20 cellular contexts compared by ENCODE assay signal in the genomic region with DNA sequence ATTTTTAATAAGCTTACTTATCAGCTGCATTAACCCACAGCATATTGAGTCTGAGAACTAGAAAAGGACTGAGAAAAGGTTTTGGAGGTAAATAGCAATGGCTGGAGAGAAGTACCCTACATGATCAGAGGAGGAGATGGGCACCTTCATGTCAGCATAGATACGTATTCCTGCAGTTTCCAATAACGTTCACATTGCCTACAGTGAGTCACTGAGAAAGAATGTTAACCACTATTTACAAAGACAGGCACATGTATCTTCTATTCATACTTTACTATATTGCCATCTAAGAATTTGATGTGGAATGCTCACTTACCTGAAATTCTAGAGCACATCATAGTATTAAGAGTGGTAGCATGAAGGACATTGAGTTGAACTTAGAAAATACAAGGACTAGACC.
DNase-seq lines count a peak whose midpoint lies in the region; ATAC-seq, FAIRE-seq and TF ChIP-seq lines count a peak whose summit lies in the region.
"Had no signal": no experiment of that assay in that cellular context is flagged by ENCODE, and none has a peak within 500 bp of the region (broad histone marks: within the 10 kb centered on the region; RNA-seq: fewer than 3 reads in every experiment).

No MANE protein-coding gene starts in this region.

- no peaks in the 10 kb centered on the region for H3K79me1 ChIP-seq in neuronal stem cell (ENCODE audit: low read depth, low read length)

- H3K23ac ChIP-seq in neuronal stem cell (ENCODE audit: low read depth, low read length, poor library complexity) = no peak overlapping the region

- no peak overlapping the region for H3K4me2 ChIP-seq in neuronal stem cell (ENCODE audit: insufficient read depth, low read length, poor library complexity, severe bottlenecking)
- H3K4me2 ChIP-seq: BLaER1 treated with 17β-estradiol and CSF1 and Interleukin-3, amounts not matched to agents 10 nM and 100 nM; KMS-11 had no signal

- no peak overlapping the region for H3K9ac ChIP-seq in neuronal stem cell (ENCODE audit: low read depth, low read length, poor library complexity)
- H3K9ac ChIP-seq: BLaER1 treated with 17β-estradiol and CSF1 and Interleukin-3, amounts not matched to agents 10 nM and 100 nM; GM23248; KMS-11 had no signal

- H2BK120ac ChIP-seq in neuronal stem cell (ENCODE audit: low read depth, low read length) = no peak overlapping the region

- ATAC-seq in SK-N-SH treated with all-trans-retinoic acid at 6 μM for 48 hours (no peak), GM21786 (IDR thresholded peaks at IDR 0.05; ENCODE audit: unreplicated experiment) (no peak)

- H2BK15ac ChIP-seq in neuronal stem cell (ENCODE audit: low read length) = no peak overlapping the region

- no peak overlapping the region for H2BK5ac ChIP-seq in neuronal stem cell (ENCODE audit: low read length)

- no peaks in the 10 kb centered on the region for H3K27me3 ChIP-seq in neuronal stem cell (ENCODE audit: control insufficient read depth in 3 of 3, insufficient read depth in 3 of 3, low read depth in 1 of 3, low read length in 3 of 3)
- H3K27me3 ChIP-seq: BLaER1 treated with 17β-estradiol and CSF1 and Interleukin-3, amounts not matched to agents 10 nM and 100 nM; SJSA1 had no signal

- H3K27ac ChIP-seq in neuronal stem cell (replicated peaks; ENCODE audit: low read length) = no peak overlapping the region
- H3K27ac ChIP-seq: BLaER1 treated with 17β-estradiol and CSF1 and Interleukin-3, amounts not matched to agents 10 nM and 100 nM; GM23248; HL-60; KMS-11; SJSA1 had no signal

- H4K8ac ChIP-seq in neuronal stem cell (ENCODE audit: low read depth, low read length) = no peak overlapping the region

- H2AK5ac ChIP-seq in neuronal stem cell (ENCODE audit: low read depth, low read length) = no peak overlapping the region

- H3K18ac ChIP-seq in neuronal stem cell (ENCODE audit: low read length) = no peak overlapping the region

- H2BK12ac ChIP-seq in neuronal stem cell (ENCODE audit: low read length) = no peak overlapping the region

- FAIRE-seq in urothelium cell line (lab: Jason Lieb, UNC) = no peak
- FAIRE-seq: GM12891 had no signal

- TF ChIP-seq CTCF in epithelial cell of esophagus (IDR thresholded peaks at IDR 0.05; ENCODE audit: insufficient read depth, low read depth, low read length, missing control alignments) = no peak

- no peak overlapping the region for H2AFZ ChIP-seq in neuronal stem cell (ENCODE audit: low read length)
- H2AFZ ChIP-seq: GM23248 had no signal

- H3K4ac ChIP-seq in neuronal stem cell (ENCODE audit: low read length) = no peak overlapping the region

- no peaks in the 10 kb centered on the region for H3K4me1 ChIP-seq in neuronal stem cell (ENCODE audit: control insufficient read depth in 2 of 2, insufficient read depth in 1 of 2, low read depth in 1 of 2, low read length in 2 of 2)
- H3K4me1 ChIP-seq: BLaER1 treated with 17β-estradiol and CSF1 and Interleukin-3, amounts not matched to agents 10 nM and 100 nM; SJSA1 had no signal

- no peak overlapping the region for H4K91ac ChIP-seq in neuronal stem cell (ENCODE audit: low read depth, low read length, poor library complexity)

- no peak overlapping the region for H3K14ac ChIP-seq in neuronal stem cell (ENCODE audit: low read length)

- WGBS in neuronal stem cell (ENCODE audit: extremely low coverage in 2 of 2, insufficient read length in 2 of 2, insufficient replicate concordance in 1 of 2), 2 donors = no CpG with 5 or more reads among the region's 2 CpGs

- DNase-seq in HCEC 1CT (peak; percentile 6), RPMI7951 (ENCODE audit: low read depth) (peak; percentile 1), epithelial cell of esophagus (ENCODE audit: low read depth) (peak; percentile 69), urothelium cell line (ENCODE audit: low spot score) (peak; percentile 32), neuronal stem cell (ENCODE audit: low spot score) (no peak)
- DNase-seq: DMS153, GM23248, MM.1S, NCI-H1417, NCI-H1930, NCI-H2171, NCI-H446 treated with DMSO at 0.1 percent for 48 hours, NCI-H774 had no signal

- H3K4me3 ChIP-seq in epithelial cell of esophagus (ENCODE audit: low read length) (no peak overlapping the region), neuronal stem cell (ENCODE audit: low read length in 2 of 2) (no peak overlapping the region)
- H3K4me3 ChIP-seq: BLaER1 treated with 17β-estradiol and CSF1 and Interleukin-3, amounts not matched to agents 10 nM and 100 nM; GM23248; SJSA1 had no signal

- H3K36me3 ChIP-seq in neuronal stem cell (replicated peaks in 1 of 2; ENCODE audit: control insufficient read depth in 2 of 2, insufficient read depth in 2 of 2, low read length in 2 of 2) = no peaks in the 10 kb centered on the region
- H3K36me3 ChIP-seq: BLaER1 treated with 17β-estradiol and CSF1 and Interleukin-3, amounts not matched to agents 10 nM and 100 nM; SJSA1 had no signal

- H3K9me3 ChIP-seq in neuronal stem cell (replicated peaks in 1 of 2; ENCODE audit: control insufficient read depth in 2 of 2, insufficient read depth in 1 of 2, low read depth in 1 of 2, low read length in 2 of 2) = no peaks in the 10 kb centered on the region
- H3K9me3 ChIP-seq: SJSA1 had no signal

TF ChIP-seq in SK-N-SH treated with all-trans-retinoic acid at 6 μM for 48 hours, 23 proteins besides CTCF, POLR2A, EP300 and RAD21:
- TF ChIP-seq ZFP30 (CRISPR knock-in tag; IDR thresholded peaks at IDR 0.05) (no peak), CREB5 (CRISPR knock-in tag; IDR thresholded peaks at IDR 0.05; ENCODE audit: low read depth) (no peak), TOX (CRISPR knock-in tag; IDR thresholded peaks at IDR 0.05; ENCODE audit: borderline replicate concordance) (no peak), ZFP3 (CRISPR knock-in tag; IDR thresholded peaks at IDR 0.05) (no peak), PATZ1 (CRISPR knock-in tag; IDR thresholded peaks at IDR 0.05; ENCODE audit: borderline replicate concordance) (no peak), ISL1 (CRISPR knock-in tag; IDR thresholded peaks at IDR 0.05) (no peak), ZNF70 (CRISPR knock-in tag; IDR thresholded peaks at IDR 0.05) (no peak), CSDC2 (CRISPR knock-in tag; IDR thresholded peaks at IDR 0.05) (no peak), ZNF8 (CRISPR knock-in tag; IDR thresholded peaks at IDR 0.05) (no peak), GLIS3 (CRISPR knock-in tag; IDR thresholded peaks at IDR 0.05) (no peak), OSR1 (CRISPR knock-in tag; IDR thresholded peaks at IDR 0.05) (no peak)
- TF ChIP-seq, protein P1, sequence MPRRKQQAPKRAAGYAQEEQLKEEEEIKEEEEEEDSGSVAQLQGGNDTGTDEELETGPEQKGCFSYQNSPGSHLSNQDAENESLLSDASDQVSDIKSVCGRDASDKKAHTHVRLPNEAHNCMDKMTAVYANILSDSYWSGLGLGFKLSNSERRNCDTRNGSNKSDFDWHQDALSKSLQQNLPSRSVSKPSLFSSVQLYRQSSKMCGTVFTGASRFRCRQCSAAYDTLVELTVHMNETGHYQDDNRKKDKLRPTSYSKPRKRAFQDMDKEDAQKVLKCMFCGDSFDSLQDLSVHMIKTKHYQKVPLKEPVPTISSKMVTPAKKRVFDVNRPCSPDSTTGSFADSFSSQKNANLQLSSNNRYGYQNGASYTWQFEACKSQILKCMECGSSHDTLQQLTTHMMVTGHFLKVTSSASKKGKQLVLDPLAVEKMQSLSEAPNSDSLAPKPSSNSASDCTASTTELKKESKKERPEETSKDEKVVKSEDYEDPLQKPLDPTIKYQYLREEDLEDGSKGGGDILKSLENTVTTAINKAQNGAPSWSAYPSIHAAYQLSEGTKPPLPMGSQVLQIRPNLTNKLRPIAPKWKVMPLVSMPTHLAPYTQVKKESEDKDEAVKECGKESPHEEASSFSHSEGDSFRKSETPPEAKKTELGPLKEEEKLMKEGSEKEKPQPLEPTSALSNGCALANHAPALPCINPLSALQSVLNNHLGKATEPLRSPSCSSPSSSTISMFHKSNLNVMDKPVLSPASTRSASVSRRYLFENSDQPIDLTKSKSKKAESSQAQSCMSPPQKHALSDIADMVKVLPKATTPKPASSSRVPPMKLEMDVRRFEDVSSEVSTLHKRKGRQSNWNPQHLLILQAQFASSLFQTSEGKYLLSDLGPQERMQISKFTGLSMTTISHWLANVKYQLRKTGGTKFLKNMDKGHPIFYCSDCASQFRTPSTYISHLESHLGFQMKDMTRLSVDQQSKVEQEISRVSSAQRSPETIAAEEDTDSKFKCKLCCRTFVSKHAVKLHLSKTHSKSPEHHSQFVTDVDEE (CRISPR knock-in tag; IDR thresholded peaks at IDR 0.05) = no peak
